ENCODE assay signal across 15 cellular contexts in the genomic region with DNA sequence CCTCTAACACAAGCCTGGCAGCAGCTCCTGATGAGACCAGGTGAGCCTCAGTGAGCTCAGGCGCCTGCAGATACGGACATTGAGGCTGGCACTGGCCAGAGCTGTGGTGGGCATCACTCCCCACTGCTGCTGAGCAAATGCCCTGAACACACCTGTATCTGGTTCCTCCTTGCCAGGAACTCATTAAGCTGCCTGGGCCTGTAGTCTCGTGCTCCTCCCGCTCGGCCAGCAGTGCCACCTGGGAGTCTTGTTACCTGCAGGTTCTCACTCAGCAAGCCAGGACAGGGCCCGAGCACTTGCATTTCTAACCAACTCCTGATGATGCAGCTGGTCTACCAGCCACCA. TPM values are rescaled to one million over a fixed set of nuclear protein-coding genes. Genes with fewer than 3 reads are reported as not detected.
"Had no signal": no experiment of that assay in that cellular context is flagged by ENCODE, and none has a peak within 500 bp of the region (broad histone marks: within the 10 kb centered on the region; RNA-seq: fewer than 3 reads in every experiment).

No MANE protein-coding gene starts in this region.

- ATAC-seq: SK-N-SH treated with all-trans-retinoic acid at 6 μM for 48 hours had no signal

- H3K4me1 Mint-ChIP-seq: activated B cell treated with CpG ODN at 0.5 μM for 24 hours; activated CD4-positive, alpha-beta T cell treated with anti-CD3 and anti-CD28 coated beads, Interleukin-2, amount 10 ng/mL, durations not matched to agents 24 days and 14 days had no signal

- H3K27me3 Mint-ChIP-seq: activated B cell treated with CpG ODN at 0.5 μM for 24 hours had no signal

- H3K4me3 Mint-ChIP-seq: activated B cell treated with CpG ODN at 0.5 μM for 24 hours; activated CD4-positive, alpha-beta T cell treated with anti-CD3 and anti-CD28 coated beads, Interleukin-2, amount 10 ng/mL, durations not matched to agents 24 days and 14 days had no signal

- H3K4me1 ChIP-seq: adrenal gland, left ventricle myocardium inferior, tibial nerve, vagina had no signal

- H3K9me3 ChIP-seq: adrenal gland, left ventricle myocardium inferior, tibial nerve, vagina had no signal

- H3K9me3 Mint-ChIP-seq: activated B cell treated with CpG ODN at 0.5 μM for 24 hours; activated CD4-positive, alpha-beta T cell treated with anti-CD3 and anti-CD28 coated beads, Interleukin-2, amount 10 ng/mL, durations not matched to agents 24 days and 14 days had no signal

- H3K4me3 ChIP-seq: adrenal gland, left ventricle myocardium inferior, skin epidermis, tibial nerve, vagina had no signal

- H3K27me3 ChIP-seq: adrenal gland, tibial nerve, vagina had no signal

- H3K27ac ChIP-seq: adrenal gland, left ventricle myocardium inferior, skin epidermis, tibial nerve, vagina had no signal

- DNase-seq: activated B cell treated with CpG ODN at 0.5 μM for 24 hours; activated CD4-positive, alpha-beta T cell treated with anti-CD3 and anti-CD28 coated beads, Interleukin-2, amount 10 ng/mL, durations not matched to agents 24 days and 14 days; activated gamma-delta T cell; adrenal gland; central memory CD4-positive, alpha-beta T cell; cortex of kidney; effector CD8-positive, alpha-beta T cell; kidney; left ventricle myocardium inferior; mesenchymal stem cell had no signal

- H3K27ac Mint-ChIP-seq: activated B cell treated with CpG ODN at 0.5 μM for 24 hours; activated CD4-positive, alpha-beta T cell treated with anti-CD3 and anti-CD28 coated beads, Interleukin-2, amount 10 ng/mL, durations not matched to agents 24 days and 14 days had no signal

RNA-seq across cellular contexts. Expression of a gene that starts 36.2 kb away (rescaled TPM):
- total RNA-seq: activated B cell treated with CpG ODN at 0.5 μM for 24 hours; activated CD4-positive, alpha-beta T cell treated with anti-CD3 and anti-CD28 coated beads, Interleukin-2, amount 10 ng/mL, durations not matched to agents 24 days and 14 days; T-helper 1 cell treated with Interleukin-12 subunit alpha and Interleukin-12 subunit beta and Interleukin-4 antibody, amounts not matched to agents 30 ng/mL and 1 ng/mL, for 36 hours had no signal
